15 cellular contexts compared by ENCODE assay signal in genomic region chr6:16707101-16707783, GRCh38. TPM values are rescaled to one million over a fixed set of nuclear protein-coding genes. Genes with fewer than 3 reads are reported as not detected.
A peak's percentile ranks its signal among the peaks of the same experiment; 100 is the strongest.
DNase-seq lines count a peak whose midpoint lies in the region; ATAC-seq and TF ChIP-seq lines count a peak whose summit lies in the region.
"Had no signal": no experiment of that assay in that cellular context is flagged by ENCODE, and none has a peak within 500 bp of the region (broad histone marks: within the 10 kb centered on the region; RNA-seq: fewer than 3 reads in every experiment).

No MANE protein-coding gene starts in this region.

- TF ChIP-seq CTCF in HFFc6 (IDR thresholded peaks at IDR 0.05) = no peak

- H3K36me3 ChIP-seq in CD8-positive, alpha-beta memory T cell (ENCODE audit: insufficient read depth, low read length) = no peaks in the 10 kb centered on the region
- H3K36me3 ChIP-seq: thoracic aorta had no signal

- POLR2A ChIA-PET in CD8-positive, alpha-beta memory T cell (lab: Charles Lee) = interaction anchor here (1.1 to 1.2 kb wide), 2 partner anchors 8 to 54 kb away, joined by 3 read pairs; partner anchors contain the start of gene ATXN1

- H3K4me3 Mint-ChIP-seq in CD8-positive, alpha-beta memory T cell = peak overlapping the region in 6 of 7 donors; percentile 5 to 58 (median 41)
- no peak overlapping the region for H3K4me3 Mint-ChIP-seq in HFFc6

- peaks cover 58 to 83% (median 81%) of the 10 kb centered on the region in 3 donors for H3K4me1 Mint-ChIP-seq in CD8-positive, alpha-beta memory T cell
- H3K4me1 Mint-ChIP-seq in HFFc6 (ENCODE audit: low read depth) = peaks cover 65% of the 10 kb centered on the region

- peak overlapping the region; percentile 73 to 89 (median 80) for H3K27ac Mint-ChIP-seq in CD8-positive, alpha-beta memory T cell
- H3K27ac Mint-ChIP-seq in HFFc6 = no peak overlapping the region

- H3K27ac ChIP-seq in CD8-positive, alpha-beta memory T cell (ENCODE audit: low read depth, low read length) = no peak overlapping the region
- H3K27ac ChIP-seq in epithelial cell of prostate = peak overlapping the region; percentile 78
- H3K27ac ChIP-seq: C4-2B, psoas muscle had no signal

- peaks cover 26% of the 10 kb centered on the region for H3K4me1 ChIP-seq in CD8-positive, alpha-beta memory T cell (ENCODE audit: insufficient read depth, low read length)

- DNase-seq in CD8-positive, alpha-beta memory T cell = no peak
- DNase-seq in MV-4-11 (lab: John Stamatoyannopoulos, UW) = peak; percentile 4
- no peak for DNase-seq in epithelial cell of prostate (ENCODE audit: low read depth, low spot score)
- no peak for DNase-seq in activated naive CD4-positive, alpha-beta T cell treated with anti-CD3 and anti-CD28 coated beads, Interleukin-2, amount 50 U/mL, for 16 hours
- no peak for DNase-seq in cardiac septum (ENCODE audit: low spot score)
- DNase-seq in activated effector memory CD4-positive, alpha-beta T cell treated with anti-CD3 and anti-CD28 coated beads, Interleukin-2, amount 50 U/mL, for 16 hours = no peak
- DNase-seq in HFFc6 = no peak
- DNase-seq: effector memory CD8-positive, alpha-beta T cell; NCI-H510A treated with DMSO at 0.1 percent for 48 hours; SHP77 had no signal

- no peaks in the 10 kb centered on the region for H3K9me3 ChIP-seq in CD8-positive, alpha-beta memory T cell (ENCODE audit: low read length)
- H3K9me3 ChIP-seq: psoas muscle, thoracic aorta had no signal

- CTCF ChIA-PET in CD8-positive, alpha-beta memory T cell (lab: Charles Lee) = interaction anchor here (0.7 to 1.8 kb wide), 4 partner anchors 9 to 54 kb away, joined by 3 to 4 read pairs (median 3); partner anchors contain the start of gene ATXN1

- intact Hi-C loops in cardiac septum (cut with DNase I) = no loop called here

- H3K36me3 Mint-ChIP-seq in CD8-positive, alpha-beta memory T cell = peaks cover 0 to 5% (median 2%) of the 10 kb centered on the region in 3 donors
- H3K36me3 Mint-ChIP-seq in HFFc6 (ENCODE audit: low read depth) = peaks cover 11% of the 10 kb centered on the region; the same call in 1 of the 2 replicates

- H3K4me3 ChIP-seq in CD8-positive, alpha-beta memory T cell (ENCODE audit: low read length) = no peak overlapping the region
- H3K4me3 ChIP-seq: psoas muscle, thoracic aorta had no signal

- H3K27me3 Mint-ChIP-seq in CD8-positive, alpha-beta memory T cell = no peaks in the 10 kb centered on the region
- H3K27me3 Mint-ChIP-seq in HFFc6 (ENCODE audit: insufficient read depth) = peaks cover 2% of the 10 kb centered on the region; the same call in 1 of the 2 replicates
- H3K27me3 Mint-ChIP-seq: effector memory CD8-positive, alpha-beta T cell had no signal

- H3K9me3 Mint-ChIP-seq in CD8-positive, alpha-beta memory T cell = no peaks in the 10 kb centered on the region
- no peaks in the 10 kb centered on the region for H3K9me3 Mint-ChIP-seq in HFFc6
- H3K9me3 Mint-ChIP-seq: effector memory CD8-positive, alpha-beta T cell had no signal

- no peaks in the 10 kb centered on the region for H3K27me3 ChIP-seq in CD8-positive, alpha-beta memory T cell (ENCODE audit: insufficient read depth, low read length, poor library complexity, severe bottlenecking)

- ATAC-seq in GM19463 (IDR thresholded peaks at IDR 0.05; ENCODE audit: unreplicated experiment) = peak; percentile 49
- ATAC-seq: activated CD4-positive, CD25-positive, alpha-beta regulatory T cell treated with anti-CD3 and anti-CD28 coated beads, Interleukin-2, amount 50 U/mL, for 24 hours; effector memory CD8-positive, alpha-beta T cell; psoas muscle had no signal

RNA-seq across cellular contexts. Expression of gene ATXN1, which starts 54.0 kb away (rescaled TPM):
- total RNA-seq in CD8-positive, alpha-beta memory T cell = 100 to 1,000 TPM; 111 to 114 TPM
- polyA plus RNA-seq in CD8-positive, alpha-beta memory T cell = 20.0 TPM
- total RNA-seq in cardiac septum = 40.2 TPM
- 10 to 100 TPM; 28.2 to 41.5 (median 30.5) TPM for total RNA-seq in HFFc6 (2021; fragmentation: NEBNext Ultra II Directional; extraction: Animal tissue kit (Norgen Biotek cat#: 25700))
